16 cellular contexts compared by ENCODE assay signal in genomic region chr11:76102772-76103171, GRCh38.
DNase-seq lines count a peak whose midpoint lies in the region; ATAC-seq and TF ChIP-seq lines count a peak whose summit lies in the region.
"Had no signal": no experiment of that assay in that cellular context is flagged by ENCODE, and none has a peak within 500 bp of the region (broad histone marks: within the 10 kb centered on the region; RNA-seq: fewer than 3 reads in every experiment).

No MANE protein-coding gene starts in this region.

- H3K9me3 ChIP-seq in BE2C = no peaks in the 10 kb centered on the region

- H3K4me1 ChIP-seq in BE2C = peaks cover 15% of the 10 kb centered on the region

- peak; percentile 40 for DNase-seq in BE2C
- peak; percentile 30 for DNase-seq in RPMI7951 (ENCODE audit: low read depth)
- DNase-seq in dermis blood vessel endothelial cell = peak; percentile 70
- DNase-seq in left lobe of liver (ENCODE audit: low spot score) = no peak
- DNase-seq in effector CD4-positive, alpha-beta T cell = no peak
- no peak for DNase-seq in D341Med (ENCODE audit: low spot score)
- no peak for DNase-seq in SHP77 (lab: John Stamatoyannopoulos, UW)
- DNase-seq in activated CD8-positive, alpha-beta memory T cell treated with anti-CD3 and anti-CD28 coated beads, Interleukin-2, amount 50 U/mL, for 4 hours = no peak
- DNase-seq: activated naive CD4-positive, alpha-beta T cell treated with Interleukin-2 at 50 U/mL for 16 hours; aorta; glutamatergic neuron; NCI-H1105; NCI-H524 treated with DMSO at 0.1 percent for 48 hours; T-cell had no signal

- no peaks in the 10 kb centered on the region for H3K36me3 ChIP-seq in BE2C

- no peak overlapping the region for H3K4me3 ChIP-seq in BE2C (ENCODE audit: low read depth, low read length)

- no peak for TF ChIP-seq CTCF in BE2C (IDR thresholded peaks at IDR 0.05; ENCODE audit: low read depth, low read length)

- peak; percentile 45 for ATAC-seq in left lobe of liver
- ATAC-seq: HCT116, sciatic nerve, T-cell had no signal

- H3K27me3 ChIP-seq in BE2C = no peaks in the 10 kb centered on the region

Comparison
In these comparisons a context has a peak if more than half of its experiments do, and no peak if none do; other contexts are left out.
1. DNase-seq: peak in BE2C (single experiment), RPMI7951 (single experiment) and dermis blood vessel endothelial cell (single experiment); none in left lobe of liver (single experiment), effector CD4-positive, alpha-beta T cell (single experiment), D341Med (single experiment), SHP77 (0 of 2) and activated CD8-positive, alpha-beta memory T cell treated with anti-CD3 and anti-CD28 coated beads, Interleukin-2, amount 50 U/mL, for 4 hours (single experiment).